In genomic region chr6:21911208-21911607, GRCh38 we compare ENCODE assay signal across 29 cellular contexts.
"Had no signal": no experiment of that assay in that cellular context is flagged by ENCODE, and none has a peak within 500 bp of the region (broad histone marks: within the 10 kb centered on the region; RNA-seq: fewer than 3 reads in every experiment).

No MANE protein-coding gene starts in this region.

- H3K27ac Mint-ChIP-seq: activated B cell treated with CpG ODN at 0.5 μM for 24 hours; activated CD8-positive, alpha-beta T cell treated with anti-CD3 and anti-CD28 coated beads for 36 hours; activated naive CD4-positive, alpha-beta T cell treated with anti-CD3 and anti-CD28 coated beads for 36 hours; activated naive CD4-positive, alpha-beta T cell treated with anti-CD3 and anti-CD28 coated beads, Interleukin-2, amount 50 U/mL, for 24 hours; activated naive CD8-positive, alpha-beta T cell treated with anti-CD3 and anti-CD28 coated beads for 36 hours; activated naive CD8-positive, alpha-beta T cell treated with anti-CD3 and anti-CD28 coated beads, Interleukin-2, amount 50 U/mL, for 24 hours; activated T-helper 2 cell treated with anti-CD3 and anti-CD28 coated beads, Interferon-gamma antibody, Interleukin-2, Interleukin-4, amounts not matched to agents 10 μg/mL and 5 μg/mL and 100 μg/mL, durations not matched to agents 14 hours and 24 hours and 36 hours; dendritic cell treated with granulocyte-macrophage colony-stimulating factor and Interleukin-4, amounts not matched to agents 40 ng/mL and 50 ng/mL, for 4 days had no signal

- H3K9me3 ChIP-seq: adrenal gland, body of pancreas, breast epithelium, colonic mucosa had no signal

- H3K9me3 Mint-ChIP-seq: activated B cell treated with CpG ODN at 0.5 μM for 24 hours; activated CD8-positive, alpha-beta T cell treated with anti-CD3 and anti-CD28 coated beads for 36 hours; activated naive CD4-positive, alpha-beta T cell treated with anti-CD3 and anti-CD28 coated beads for 36 hours; activated naive CD4-positive, alpha-beta T cell treated with anti-CD3 and anti-CD28 coated beads, Interleukin-2, amount 50 U/mL, for 24 hours; activated naive CD8-positive, alpha-beta T cell treated with anti-CD3 and anti-CD28 coated beads for 36 hours; activated naive CD8-positive, alpha-beta T cell treated with anti-CD3 and anti-CD28 coated beads, Interleukin-2, amount 50 U/mL, for 24 hours; activated T-cell treated with anti-CD3 and anti-CD28 coated beads, Interleukin-2, amount 50 U/mL, for 4 hours; activated T-helper 2 cell treated with anti-CD3 and anti-CD28 coated beads, Interferon-gamma antibody, Interleukin-2, Interleukin-4, amounts not matched to agents 10 μg/mL and 5 μg/mL and 100 μg/mL, durations not matched to agents 14 hours and 24 hours and 36 hours; dendritic cell treated with granulocyte-macrophage colony-stimulating factor and Interleukin-4, amounts not matched to agents 40 ng/mL and 50 ng/mL, for 4 days; endodermal cell had no signal

- ATAC-seq: activated CD4-positive, CD25-positive, alpha-beta regulatory T cell treated with anti-CD3 and anti-CD28 coated beads, Interleukin-2, amount 50 U/mL, for 24 hours; activated CD8-positive, alpha-beta T cell treated with anti-CD3 and anti-CD28 coated beads for 36 hours; activated naive CD8-positive, alpha-beta T cell treated with anti-CD3 and anti-CD28 coated beads, Interleukin-2, amount 50 U/mL, for 24 hours; activated T-cell treated with anti-CD3 and anti-CD28 coated beads, Interleukin-2, amount 50 U/mL, for 4 hours; body of pancreas had no signal

- H3K36me3 ChIP-seq: adrenal gland, breast epithelium, cardiac muscle cell, colonic mucosa had no signal

- H3K27me3 ChIP-seq: adrenal gland, body of pancreas, breast epithelium, cardiac muscle cell, colonic mucosa, dorsolateral prefrontal cortex had no signal

- DNase-seq: activated B cell treated with CpG ODN at 0.5 μM for 24 hours; activated CD4-positive, alpha-beta T cell treated with anti-CD3 and anti-CD28 coated beads for 48 hours; activated CD4-positive, alpha-beta T cell treated with anti-CD3 and anti-CD28 coated beads, Interleukin-2, amount 50 U/mL, for 1 hour; activated CD4-positive, alpha-beta T cell treated with anti-CD3 and anti-CD28 coated beads, Interleukin-2, amount 50 U/mL, for 48 hours; activated CD8-positive, alpha-beta memory T cell treated with anti-CD3 and anti-CD28 coated beads for 24 hours; activated CD8-positive, alpha-beta T cell treated with anti-CD3 and anti-CD28 coated beads for 36 hours; activated effector memory CD4-positive, alpha-beta T cell treated with anti-CD3 and anti-CD28 coated beads, Interleukin-2, amount 50 U/mL, for 16 hours; activated naive CD4-positive, alpha-beta T cell treated with anti-CD3 and anti-CD28 coated beads for 36 hours; activated naive CD8-positive, alpha-beta T cell treated with anti-CD3 and anti-CD28 coated beads for 36 hours; activated naive CD8-positive, alpha-beta T cell treated with anti-CD3 and anti-CD28 coated beads, Interleukin-2, amount 50 U/mL, for 24 hours; activated T-cell treated with anti-CD3 and anti-CD28 coated beads, Interleukin-2, amount 50 U/mL, for 4 hours; adrenal gland; aorta; body of pancreas; central memory CD4-positive, alpha-beta T cell; cerebellar nuclear complex; colonic mucosa; dorsolateral prefrontal cortex; effector memory CD4-positive, alpha-beta T cell; endodermal cell; foreskin fibroblast; T-helper 2 cell had no signal

- H3K27me3 Mint-ChIP-seq: activated B cell treated with CpG ODN at 0.5 μM for 24 hours; activated CD8-positive, alpha-beta T cell treated with anti-CD3 and anti-CD28 coated beads for 36 hours; activated naive CD8-positive, alpha-beta T cell treated with anti-CD3 and anti-CD28 coated beads for 36 hours; activated naive CD8-positive, alpha-beta T cell treated with anti-CD3 and anti-CD28 coated beads, Interleukin-2, amount 50 U/mL, for 24 hours; dendritic cell treated with granulocyte-macrophage colony-stimulating factor and Interleukin-4, amounts not matched to agents 40 ng/mL and 50 ng/mL, for 4 days had no signal

- H3K36me3 Mint-ChIP-seq: activated naive CD4-positive, alpha-beta T cell treated with anti-CD3 and anti-CD28 coated beads, Interleukin-2, amount 50 U/mL, for 24 hours; activated naive CD8-positive, alpha-beta T cell treated with anti-CD3 and anti-CD28 coated beads for 36 hours had no signal

- H3K4me3 Mint-ChIP-seq: activated B cell treated with CpG ODN at 0.5 μM for 24 hours; activated CD8-positive, alpha-beta T cell treated with anti-CD3 and anti-CD28 coated beads for 36 hours; activated naive CD4-positive, alpha-beta T cell treated with anti-CD3 and anti-CD28 coated beads for 36 hours; activated naive CD4-positive, alpha-beta T cell treated with anti-CD3 and anti-CD28 coated beads, Interleukin-2, amount 50 U/mL, for 24 hours; activated naive CD8-positive, alpha-beta T cell treated with anti-CD3 and anti-CD28 coated beads for 36 hours; activated naive CD8-positive, alpha-beta T cell treated with anti-CD3 and anti-CD28 coated beads, Interleukin-2, amount 50 U/mL, for 24 hours; activated T-cell treated with anti-CD3 and anti-CD28 coated beads, Interleukin-2, amount 50 U/mL, for 4 hours; dendritic cell treated with granulocyte-macrophage colony-stimulating factor and Interleukin-4, amounts not matched to agents 40 ng/mL and 50 ng/mL, for 4 days; endodermal cell had no signal

- H3K27ac ChIP-seq: adrenal gland, body of pancreas, breast epithelium, cardiac muscle cell, colonic mucosa, dorsolateral prefrontal cortex had no signal

- FAIRE-seq: frontal cortex had no signal

- H3K4me3 ChIP-seq: adrenal gland, body of pancreas, breast epithelium, cardiac muscle cell, colonic mucosa, dorsolateral prefrontal cortex had no signal

- H3K4me1 ChIP-seq: breast epithelium, colonic mucosa had no signal
